Comparison of ENCODE assay signal across 8 cellular contexts in the genomic region with DNA sequence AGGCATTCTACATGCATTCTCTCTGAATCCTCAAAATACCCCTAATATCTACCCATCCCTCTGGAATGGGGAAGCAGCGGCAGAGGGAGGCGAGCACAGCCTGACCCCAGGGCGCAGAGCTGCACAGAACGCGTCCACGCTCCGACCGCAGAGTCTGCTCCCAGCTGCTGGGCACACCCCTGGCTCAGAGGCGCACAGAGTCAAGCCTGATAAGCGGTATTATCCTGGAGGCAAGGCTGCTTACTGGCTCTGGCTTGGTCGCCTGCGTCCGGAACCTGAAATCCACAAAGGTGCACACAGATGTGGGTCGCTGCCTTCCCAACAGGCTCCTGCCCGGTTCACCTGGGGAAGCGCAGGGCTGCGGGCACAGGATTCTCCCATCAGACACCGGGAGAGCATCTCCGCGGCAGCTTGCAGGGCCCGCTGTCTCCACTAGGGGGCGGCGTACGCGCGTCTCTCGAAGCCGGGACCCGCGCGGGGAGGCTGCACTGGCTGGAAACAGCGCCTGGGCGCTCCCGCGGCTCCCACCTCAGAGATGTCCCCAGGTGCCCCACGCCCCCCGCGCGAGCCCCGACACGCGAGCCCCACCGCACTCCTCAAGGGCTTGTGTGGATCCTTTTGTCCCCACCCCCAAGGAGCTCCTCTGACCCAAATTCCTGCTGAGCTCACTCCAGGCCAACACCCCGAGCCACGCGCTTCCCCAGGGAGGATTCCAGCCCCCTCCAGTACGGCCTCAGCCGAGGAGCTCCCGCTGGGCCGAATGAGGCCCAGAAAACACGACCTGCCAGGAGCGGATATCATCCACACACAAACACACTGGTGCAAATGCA.
DNase-seq lines count a peak whose midpoint lies in the region; ATAC-seq, FAIRE-seq and TF ChIP-seq lines count a peak whose summit lies in the region.

No MANE protein-coding gene starts in this region.

- no peak overlapping the region for H3K4me3 Mint-ChIP-seq in naive thymus-derived CD8-positive, alpha-beta T cell

- no peaks in the 10 kb centered on the region for H4K20me1 ChIP-seq in OCI-LY7 (ENCODE audit: insufficient read depth, low read length)

- FAIRE-seq in RCC 7860 (lab: Jason Lieb, UNC) = no peak

- peaks cover 0 to 8% (median 0%) of the 10 kb centered on the region in 9 donors for H3K9me3 Mint-ChIP-seq in naive thymus-derived CD8-positive, alpha-beta T cell

- WGBS in upper lobe of left lung, 2 donors = 17 to 22% methylated on average over 15 to 26 of the region's 52 CpGs

- H3K9me3 ChIP-seq in OCI-LY7 (ENCODE audit: low read length) (peaks cover 6% of the 10 kb centered on the region; the same call in 1 of the 2 replicates), upper lobe of left lung (no peaks in the 10 kb centered on the region)

- H3K4me3 ChIP-seq in H7 (ENCODE audit: insufficient read depth, low read depth, low read length) (no peak overlapping the region), OCI-LY7 (ENCODE audit: low read depth, low read length, poor library complexity, severe bottlenecking) (no peak overlapping the region), choroid plexus epithelial cell (ENCODE audit: low read depth, low read length) (no peak overlapping the region), upper lobe of left lung (no peak overlapping the region)

- H3K36me3 Mint-ChIP-seq in naive thymus-derived CD8-positive, alpha-beta T cell = no peaks in the 10 kb centered on the region

- DNase-seq in H7 (peak; percentile 95), OCI-LY7 (ENCODE audit: low spot score) (no peak), choroid plexus epithelial cell (ENCODE audit: low read depth) (no peak), upper lobe of left lung (peak; percentile 27 to 92), RCC 7860 (ENCODE audit: low spot score) (no peak), NCI-H187 treated with DMSO at 0.1 percent for 48 hours (lab: John Stamatoyannopoulos, UW) (no peak), foreskin melanocyte (no peak)
- peak in 6 of 10 donors; percentile 14 to 46 (median 32) for DNase-seq in naive thymus-derived CD8-positive, alpha-beta T cell

- H3K27me3 Mint-ChIP-seq in naive thymus-derived CD8-positive, alpha-beta T cell = peaks cover 36 to 78% (median 65%) of the 10 kb centered on the region in 5 donors

- peaks cover 36% of the 10 kb centered on the region for H3K27me3 ChIP-seq in H7 (ENCODE audit: control insufficient read depth, insufficient read depth, low read length)
- H3K27me3 ChIP-seq in upper lobe of left lung = peaks cover 0 to 4% (median 0%) of the 10 kb centered on the region in 4 donors

- H3K9me2 ChIP-seq in OCI-LY7 (ENCODE audit: insufficient read depth, low read length) = no peaks in the 10 kb centered on the region

- peak in 1 of 2 donors; percentile 22 for ATAC-seq in naive thymus-derived CD8-positive, alpha-beta T cell
- peak in 1 of 2 donors; percentile 68 for ATAC-seq in upper lobe of left lung (ENCODE audit: low FRiP score in 2 of 2)

- no peak for TF ChIP-seq EP300 in upper lobe of left lung (IDR thresholded peaks at IDR 0.05)

- H3K27ac ChIP-seq in OCI-LY7 (ENCODE audit: low read depth, low read length, poor library complexity, severe bottlenecking) (no peak overlapping the region), upper lobe of left lung (no peak overlapping the region)

- H3K4me1 Mint-ChIP-seq in naive thymus-derived CD8-positive, alpha-beta T cell = peaks cover 0 to 9% (median 3%) of the 10 kb centered on the region in 4 donors

- TF ChIP-seq CTCF in OCI-LY7 (conservative IDR thresholded peaks at IDR 0.05; ENCODE audit: low read length) (peak; percentile 65), choroid plexus epithelial cell (conservative IDR thresholded peaks at IDR 0.05; ENCODE audit: low read depth, low read length) (peak; percentile 23), upper lobe of left lung (IDR thresholded peaks at IDR 0.05) (peak; percentile 69 to 87 (median 79))

- POLR2A ChIA-PET in OCI-LY7 (lab: Charles Lee) = interaction anchor here (0.6 kb wide), 1 partner anchor 1636 kb away, joined by 3 read pairs; no protein-coding TSS in a partner anchor
- POLR2A ChIA-PET in naive thymus-derived CD8-positive, alpha-beta T cell (lab: Charles Lee) = no interaction called here

- no peak for TF ChIP-seq POLR2A in upper lobe of left lung (IDR thresholded peaks at IDR 0.05)

- no peak overlapping the region for H3K4me2 ChIP-seq in OCI-LY7 (ENCODE audit: low read length)

- no peak overlapping the region for H2AFZ ChIP-seq in OCI-LY7 (ENCODE audit: low read length)

- no peaks in the 10 kb centered on the region for H3K79me2 ChIP-seq in OCI-LY7 (ENCODE audit: insufficient read depth, low read depth, low read length)

- no peaks in the 10 kb centered on the region for H3K36me3 ChIP-seq in H7 (replicated peaks; ENCODE audit: control insufficient read depth, insufficient read depth, low read length)
- H3K36me3 ChIP-seq in OCI-LY7 (ENCODE audit: insufficient read depth, low read length) = no peaks in the 10 kb centered on the region
- no peaks in the 10 kb centered on the region for H3K36me3 ChIP-seq in upper lobe of left lung

- CTCF ChIA-PET in OCI-LY7 (lab: Charles Lee; ENCODE audit: unreplicated experiment) = interaction anchor here (0.5 kb wide), 1 partner anchor 380 kb away, joined by 4 read pairs; no protein-coding TSS in a partner anchor

- H3K4me1 ChIP-seq in OCI-LY7 (ENCODE audit: insufficient read depth, low read length, poor library complexity, severe bottlenecking) (no peaks in the 10 kb centered on the region), upper lobe of left lung (no peaks in the 10 kb centered on the region)

- intact Hi-C loops in OCI-LY7 (cut with micrococcal nuclease; ENCODE audit: unreplicated experiment) = no loop called here

- no peak overlapping the region for H3K27ac Mint-ChIP-seq in naive thymus-derived CD8-positive, alpha-beta T cell

- BruUV-seq in OCI-LY7 (replicated peaks; lab: Mats Ljungman, UMichigan) = no TSS peak

Comparison
In these comparisons a context has a peak if more than half of its experiments do, and no peak if none do; other contexts are left out.
1. DNase-seq: peak in H7 (single experiment), naive thymus-derived CD8-positive, alpha-beta T cell (6 of 10) and upper lobe of left lung (2 of 2); none in OCI-LY7 (single experiment), choroid plexus epithelial cell (single experiment), RCC 7860 (single experiment), NCI-H187 treated with DMSO at 0.1 percent for 48 hours (single experiment) and foreskin melanocyte (single experiment).
2. CTCF ChIP-seq: peak in every context shown above with its lines; median percentile 79 in upper lobe of left lung; 65 in OCI-LY7; 23 in choroid plexus epithelial cell.